19 cellular contexts compared by ENCODE assay signal in the genomic region with DNA sequence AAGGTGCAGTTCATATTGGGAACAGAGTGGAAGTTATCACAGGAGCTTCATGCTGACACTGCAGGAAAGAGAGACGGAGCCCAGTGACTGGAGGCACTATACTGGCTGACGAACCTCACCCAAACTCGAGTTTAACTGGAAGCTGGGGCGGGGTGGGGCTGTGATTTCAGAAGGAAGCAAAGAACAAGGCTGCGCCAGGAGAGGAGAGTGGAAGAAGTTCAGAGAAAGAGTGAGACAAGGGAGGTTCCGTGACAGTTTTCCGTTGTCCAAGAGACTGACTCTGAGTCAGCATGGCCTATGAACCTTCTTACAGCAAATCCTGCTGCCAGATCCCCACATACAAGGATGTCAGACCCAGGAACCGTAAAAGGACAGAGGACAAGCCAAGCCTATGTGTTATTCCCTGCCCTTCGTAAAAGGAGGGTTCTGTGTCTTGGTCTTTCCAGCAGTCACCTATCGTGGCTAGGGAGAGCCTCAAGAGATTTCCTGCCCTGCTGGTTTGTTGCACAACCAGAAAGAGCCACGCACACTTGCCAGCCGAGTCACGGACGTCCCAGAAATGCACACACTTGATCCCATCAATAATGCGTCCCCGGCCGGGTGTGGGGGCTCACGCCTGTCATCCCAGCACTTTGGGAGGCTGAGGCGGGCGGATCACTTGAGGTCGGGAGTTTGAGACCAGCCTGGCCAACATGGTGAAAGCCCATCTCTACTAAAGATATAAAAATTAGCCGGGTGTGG. TPM values are rescaled to one million over a fixed set of nuclear protein-coding genes. Genes with fewer than 3 reads are reported as not detected.
DNase-seq lines count a peak whose midpoint lies in the region; ATAC-seq, FAIRE-seq and TF ChIP-seq lines count a peak whose summit lies in the region.
"Had no signal": no experiment of that assay in that cellular context is flagged by ENCODE, and none has a peak within 500 bp of the region (broad histone marks: within the 10 kb centered on the region; RNA-seq: fewer than 3 reads in every experiment).

No MANE protein-coding gene starts in this region.

- DNase-seq in GM12892 (ENCODE audit: insufficient read length) = no peak
- DNase-seq in keratinocyte (ENCODE audit: low read depth, low spot score) = no peak
- no peak for DNase-seq in smooth muscle cell (lab: John Stamatoyannopoulos, UW; ENCODE audit: unreplicated experiment)
- no peak for DNase-seq in CD8-positive, alpha-beta T cell
- DNase-seq in HPDE6-E6E7 (ENCODE audit: extremely low spot score) = no peak
- DNase-seq in NCI-H2029 (lab: John Stamatoyannopoulos, UW) = no peak
- DNase-seq: H7, heart right ventricle, lower lobe of right lung, NCI-H1048, NCI-H2227 treated with DMSO at 0.1 percent for 48 hours, ovary, PC-3, T-cell had no signal

- CTCF ChIA-PET in CD8-positive, alpha-beta T cell (lab: Charles Lee) = no interaction called here

- H3K27me3 ChIP-seq in keratinocyte (ENCODE audit: control insufficient read depth, extremely low read depth, insufficient read depth, low read length) (no peaks in the 10 kb centered on the region), smooth muscle cell (ENCODE audit: low read depth) (no peaks in the 10 kb centered on the region)
- H3K27me3 ChIP-seq in CD8-positive, alpha-beta T cell (ENCODE audit: insufficient read depth, low read length) = no peaks in the 10 kb centered on the region
- H3K27me3 ChIP-seq: adrenal gland, BLaER1, heart right ventricle, ovary had no signal

- H3K79me2 ChIP-seq in keratinocyte (ENCODE audit: control insufficient read depth, insufficient read depth, low read length) (peaks cover 49% of the 10 kb centered on the region), smooth muscle cell (ENCODE audit: low read depth) (peaks cover 75% of the 10 kb centered on the region)

- H4K20me1 ChIP-seq in keratinocyte (ENCODE audit: control insufficient read depth, extremely low read depth, insufficient read depth, low read length) = peaks cover 14% of the 10 kb centered on the region
- peaks cover 91% of the 10 kb centered on the region for H4K20me1 ChIP-seq in smooth muscle cell (ENCODE audit: low read depth)

- intact Hi-C loops in CD8-positive, alpha-beta T cell (cut with DNase I, micrococcal nuclease) = no loop called here

- peak overlapping the region in 1 of 5 experiments; percentile 64 for H3K4me3 Mint-ChIP-seq in brain
- no peak overlapping the region for H3K4me3 Mint-ChIP-seq in CD8-positive, alpha-beta T cell
- H3K4me3 Mint-ChIP-seq: T-cell had no signal

- no peak for TF ChIP-seq POLR2A in GM12892 (IDR thresholded peaks at IDR 0.05; ENCODE audit: low read depth, low read length)

- peak overlapping the region; percentile 9 for H3K4me2 ChIP-seq in keratinocyte (ENCODE audit: control insufficient read depth, extremely low read depth, insufficient read depth, low read depth, low read length)
- H3K4me2 ChIP-seq in smooth muscle cell = no peak overlapping the region

- no peaks in the 10 kb centered on the region for H3K9me1 ChIP-seq in keratinocyte (ENCODE audit: control insufficient read depth, extremely low read depth, insufficient read depth, low read length)

- peak overlapping the region in 3 of 5 experiments; percentile 7 to 75 (median 22) for H3K27ac Mint-ChIP-seq in brain
- H3K27ac Mint-ChIP-seq in CD8-positive, alpha-beta T cell = no peak overlapping the region
- H3K27ac Mint-ChIP-seq: T-cell had no signal

- dilution Hi-C loops in keratinocyte (cut with MboI; ENCODE audit: extremely low pct_ligation_motif_present, low sequenced_read_pairs) = no loop called here

- TF ChIP-seq CTCF in brain (conservative IDR thresholded peaks at IDR 0.05) (no peak), keratinocyte (optimal IDR thresholded peaks at IDR 0.05 in 1 of 3, IDR thresholded peaks at IDR 0.05 in 1 of 3, conservative IDR thresholded peaks at IDR 0.05 in 1 of 3; ENCODE audit: extremely low read depth in 1 of 3, insufficient read depth in 2 of 3, low read length in 3 of 3) (no peak), smooth muscle cell (IDR thresholded peaks at IDR 0.05; ENCODE audit: borderline replicate concordance, insufficient read depth, poor library complexity, severe bottlenecking) (no peak)
- no peak for TF ChIP-seq CTCF in CD8-positive, alpha-beta T cell (IDR thresholded peaks at IDR 0.05)

- H3K9me3 ChIP-seq in keratinocyte (ENCODE audit: control insufficient read depth, low read depth, low read length) (no peaks in the 10 kb centered on the region), smooth muscle cell (replicated peaks; ENCODE audit: low read depth) (no peaks in the 10 kb centered on the region)
- no peaks in the 10 kb centered on the region for H3K9me3 ChIP-seq in CD8-positive, alpha-beta T cell (ENCODE audit: low read length)
- H3K9me3 ChIP-seq: adrenal gland, BLaER1, heart right ventricle, lower lobe of right lung, ovary had no signal

- POLR2A ChIA-PET in CD8-positive, alpha-beta T cell (lab: Charles Lee) = no interaction called here

- H3K9me3 Mint-ChIP-seq in brain = no peaks in the 10 kb centered on the region
- H3K9me3 Mint-ChIP-seq in CD8-positive, alpha-beta T cell = no peaks in the 10 kb centered on the region
- H3K9me3 Mint-ChIP-seq: T-cell had no signal

- H3K4me1 Mint-ChIP-seq in brain = peaks cover 80% of the 10 kb centered on the region
- H3K4me1 Mint-ChIP-seq in CD8-positive, alpha-beta T cell (ENCODE audit: low read depth) = peaks cover 32% of the 10 kb centered on the region

- FAIRE-seq in GM12892 (lab: Jason Lieb, UNC) (peak; percentile 17), keratinocyte (lab: Jason Lieb, UNC) (peak; percentile 55)
- FAIRE-seq: G401.6 had no signal

- no peak overlapping the region for H3K4me3 ChIP-seq in keratinocyte (ENCODE audit: control insufficient read depth in 2 of 3, extremely low read depth in 1 of 3, insufficient read depth in 2 of 3, low read depth in 1 of 3, low read length in 3 of 3)
- no peak overlapping the region for H3K4me3 ChIP-seq in smooth muscle cell
- H3K4me3 ChIP-seq in CD8-positive, alpha-beta T cell (ENCODE audit: low read depth, low read length) = no peak overlapping the region
- H3K4me3 ChIP-seq: adrenal gland, BLaER1, heart right ventricle, lower lobe of right lung, ovary had no signal

- peaks cover 8% of the 10 kb centered on the region for H3K36me3 Mint-ChIP-seq in brain
- H3K36me3 Mint-ChIP-seq in CD8-positive, alpha-beta T cell = peaks cover 28% of the 10 kb centered on the region

- no peak overlapping the region for H2AFZ ChIP-seq in keratinocyte (ENCODE audit: control insufficient read depth, low read length)
- no peak overlapping the region for H2AFZ ChIP-seq in smooth muscle cell (ENCODE audit: low read depth)

- no peaks in the 10 kb centered on the region for H3F3A ChIP-seq in smooth muscle cell (ENCODE audit: low read depth)

- no peak overlapping the region for H3K9ac ChIP-seq in keratinocyte (ENCODE audit: control insufficient read depth, extremely low read depth, insufficient read depth, low read length)
- H3K9ac ChIP-seq in smooth muscle cell (ENCODE audit: low read depth) = no peak overlapping the region
- H3K9ac ChIP-seq: BLaER1 had no signal

- peaks cover 4% of the 10 kb centered on the region for H3K27me3 Mint-ChIP-seq in brain
- H3K27me3 Mint-ChIP-seq in CD8-positive, alpha-beta T cell (ENCODE audit: low read depth) = no peaks in the 10 kb centered on the region
- H3K27me3 Mint-ChIP-seq: T-cell had no signal

- no peak for ATAC-seq in CD8-positive, alpha-beta T cell
- no peak for ATAC-seq in HG03354 (IDR thresholded peaks at IDR 0.05; ENCODE audit: poor library complexity, severe bottlenecking, unreplicated experiment)
- ATAC-seq: heart right ventricle, lower lobe of right lung, PC-3, T-cell had no signal

- 80% methylated on average over 22 of the region's 22 CpGs for WGBS in smooth muscle cell (ENCODE audit: low lambda C conversion rate)

- H3K27ac ChIP-seq in keratinocyte (ENCODE audit: control insufficient read depth, insufficient read depth, low read length) = peak overlapping the region; percentile 2
- H3K27ac ChIP-seq in smooth muscle cell (ENCODE audit: low read depth) = peak overlapping the region; percentile 52
- no peak overlapping the region for H3K27ac ChIP-seq in CD8-positive, alpha-beta T cell (ENCODE audit: low read depth, low read length)
- H3K27ac ChIP-seq: BLaER1, lower lobe of right lung, ovary had no signal

- H3K4me1 ChIP-seq in keratinocyte (ENCODE audit: control insufficient read depth, extremely low read depth, insufficient read depth, low read length) = peaks cover 20% of the 10 kb centered on the region
- peaks cover 20% of the 10 kb centered on the region for H3K4me1 ChIP-seq in smooth muscle cell (ENCODE audit: low read depth)
- H3K4me1 ChIP-seq in CD8-positive, alpha-beta T cell (ENCODE audit: insufficient read depth, low read length) = peaks cover 7% of the 10 kb centered on the region

- H3K36me3 ChIP-seq in keratinocyte (ENCODE audit: control insufficient read depth in 2 of 2, extremely low read depth in 1 of 2, insufficient read depth in 2 of 2, low read length in 2 of 2) (peaks cover 19 to 23% of the 10 kb centered on the region in 2 experiments), smooth muscle cell (ENCODE audit: low read depth) (no peaks in the 10 kb centered on the region)
- no peaks in the 10 kb centered on the region for H3K36me3 ChIP-seq in CD8-positive, alpha-beta T cell (ENCODE audit: insufficient read depth, low read length)
- H3K36me3 ChIP-seq: ovary had no signal

RNA-seq across cellular contexts. Expression of a gene that starts 5.1 kb away (rescaled TPM):
- 53.9 TPM for polyA plus RNA-seq in GM12892 (2012; ENCODE audit: missing spikeins)
- 61.6 TPM for polyA plus RNA-seq in brain (ENCODE audit: insufficient read depth, low read depth, low replicate concordance)
- polyA plus RNA-seq in keratinocyte = 45.2 to 80.0 TPM (median 76.5 TPM) in 3 replicates
- 94.0 TPM for polyA plus RNA-seq in keratinocyte (2011; ENCODE audit: low read depth)
- polyA plus RNA-seq in keratinocyte (2011; cell fraction: cytosol; rRNA removed) = 71.2 and 85.2 TPM in 2 replicates
- 77.1 and 79.8 TPM in 2 replicates for polyA plus RNA-seq in keratinocyte (2011; cell fraction: nucleus; rRNA removed)
- 39.7 and 78.7 TPM in 2 replicates for polyA plus RNA-seq in keratinocyte (2012; ENCODE audit: low replicate concordance)
- 40.8 to 46.0 TPM (median 41.8 TPM) in 3 replicates for polyA minus RNA-seq in keratinocyte
- 38.2 TPM for polyA minus RNA-seq in keratinocyte (2011; cell fraction: cytosol; rRNA and poly(A)+ RNA removed)
- polyA minus RNA-seq in keratinocyte (2011; cell fraction: nucleus; rRNA and poly(A)+ RNA removed) = 11.8 and 27.9 TPM in 2 replicates
- 14.4 and 26.9 TPM in 2 replicates for total RNA-seq in smooth muscle cell
- polyA plus RNA-seq in smooth muscle cell = 42.7 and 47.2 TPM in 2 replicates
- total RNA-seq in CD8-positive, alpha-beta T cell = 10 to 100 TPM; 25.6 to 27.2 TPM

RNA-seq across cellular contexts. Expression of a gene that starts 41.1 kb away (rescaled TPM):
- 10.1 TPM for polyA plus RNA-seq in GM12892 (2012; ENCODE audit: missing spikeins)
- polyA plus RNA-seq in brain (ENCODE audit: insufficient read depth, low read depth, low replicate concordance) (50.0 TPM), keratinocyte (19.9 to 28.0 TPM (median 23.0 TPM) in 3 replicates), smooth muscle cell (9.6 and 19.7 TPM in 2 replicates)
- 14.3 TPM for polyA plus RNA-seq in keratinocyte (2011; ENCODE audit: low read depth)
- polyA plus RNA-seq in keratinocyte (2011; cell fraction: cytosol; rRNA removed) = 22.1 and 29.6 TPM in 2 replicates
- polyA plus RNA-seq in keratinocyte (2011; cell fraction: nucleus; rRNA removed) = 24.1 and 25.9 TPM in 2 replicates
- 16.0 and 33.2 TPM in 2 replicates for polyA plus RNA-seq in keratinocyte (2012; ENCODE audit: low replicate concordance)
- polyA minus RNA-seq in keratinocyte = 28.6 to 53.5 TPM (median 41.6 TPM) in 3 replicates
- 35.7 TPM for polyA minus RNA-seq in keratinocyte (2011; cell fraction: cytosol; rRNA and poly(A)+ RNA removed)
- polyA minus RNA-seq in keratinocyte (2011; cell fraction: nucleus; rRNA and poly(A)+ RNA removed) = 24.8 and 28.7 TPM in 2 replicates
- 12.6 and 32.3 TPM in 2 replicates for total RNA-seq in smooth muscle cell
- total RNA-seq in CD8-positive, alpha-beta T cell = 100 to 1,000 TPM; 204 to 221 TPM
